2 cellular contexts compared by ENCODE assay signal in genomic region chr1:226076378-226076777, GRCh38.
TF ChIP-seq lines count a peak whose summit lies in the region.

No MANE protein-coding gene starts in this region.

TF ChIP-seq in SK-N-SH treated with all-trans-retinoic acid at 6 μM for 48 hours, 23 proteins besides CTCF, POLR2A, EP300 and RAD21 (continued from another document):
- TF ChIP-seq POU6F1 (CRISPR knock-in tag; IDR thresholded peaks at IDR 0.05; ENCODE audit: borderline replicate concordance, low read depth): no peak
- no peak for TF ChIP-seq ZNF70 (CRISPR knock-in tag; IDR thresholded peaks at IDR 0.05)
- no peak for TF ChIP-seq CSRNP3 (CRISPR knock-in tag; IDR thresholded peaks at IDR 0.05)
- no peak for TF ChIP-seq ZFP3 (CRISPR knock-in tag; IDR thresholded peaks at IDR 0.05)
- TF ChIP-seq ZNF8 (CRISPR knock-in tag; IDR thresholded peaks at IDR 0.05): no peak
- TF ChIP-seq ZFP30 (CRISPR knock-in tag; IDR thresholded peaks at IDR 0.05): no peak
- TF ChIP-seq TCF4 (CRISPR knock-in tag; IDR thresholded peaks at IDR 0.05; ENCODE audit: borderline replicate concordance): no peak
- TF ChIP-seq ARNTL (CRISPR knock-in tag; IDR thresholded peaks at IDR 0.05; ENCODE audit: borderline replicate concordance, low read depth): no peak
- TF ChIP-seq ISL1 (CRISPR knock-in tag; IDR thresholded peaks at IDR 0.05): no peak
- TF ChIP-seq PPARA (CRISPR knock-in tag; IDR thresholded peaks at IDR 0.05; ENCODE audit: borderline replicate concordance): no peak
- TF ChIP-seq BACH2 (CRISPR knock-in tag; IDR thresholded peaks at IDR 0.05; ENCODE audit: borderline replicate concordance): no peak

TF ChIP-seq in SK-N-SH, 30 proteins besides CTCF, POLR2A, EP300 and RAD21 (continued from another document):
- TF ChIP-seq USF2 (IDR thresholded peaks at IDR 0.05; ENCODE audit: borderline replicate concordance, low read depth, low read length): no peak
- TF ChIP-seq JUND (IDR thresholded peaks at IDR 0.05): no peak
- no peak for TF ChIP-seq TCF12 (IDR thresholded peaks at IDR 0.05)
- TF ChIP-seq USF1 (IDR thresholded peaks at IDR 0.05; ENCODE audit: borderline replicate concordance, low read depth): no peak
- TF ChIP-seq MEF2A (IDR thresholded peaks at IDR 0.05; ENCODE audit: borderline replicate concordance, low read depth): no peak
- TF ChIP-seq MAX (IDR thresholded peaks at IDR 0.05; ENCODE audit: low read depth): no peak
- TF ChIP-seq RCOR1 (IDR thresholded peaks at IDR 0.05; ENCODE audit: low read length): no peak
- TF ChIP-seq SIN3A (IDR thresholded peaks at IDR 0.05; ENCODE audit: borderline replicate concordance, low read depth, low read length): no peak
- TF ChIP-seq EZH2phosphoT487 (IDR thresholded peaks at IDR 0.05; ENCODE audit: borderline replicate concordance, low read depth): no peak
